Comparison of ENCODE assay signal across 8 cellular contexts in the genomic region with DNA sequence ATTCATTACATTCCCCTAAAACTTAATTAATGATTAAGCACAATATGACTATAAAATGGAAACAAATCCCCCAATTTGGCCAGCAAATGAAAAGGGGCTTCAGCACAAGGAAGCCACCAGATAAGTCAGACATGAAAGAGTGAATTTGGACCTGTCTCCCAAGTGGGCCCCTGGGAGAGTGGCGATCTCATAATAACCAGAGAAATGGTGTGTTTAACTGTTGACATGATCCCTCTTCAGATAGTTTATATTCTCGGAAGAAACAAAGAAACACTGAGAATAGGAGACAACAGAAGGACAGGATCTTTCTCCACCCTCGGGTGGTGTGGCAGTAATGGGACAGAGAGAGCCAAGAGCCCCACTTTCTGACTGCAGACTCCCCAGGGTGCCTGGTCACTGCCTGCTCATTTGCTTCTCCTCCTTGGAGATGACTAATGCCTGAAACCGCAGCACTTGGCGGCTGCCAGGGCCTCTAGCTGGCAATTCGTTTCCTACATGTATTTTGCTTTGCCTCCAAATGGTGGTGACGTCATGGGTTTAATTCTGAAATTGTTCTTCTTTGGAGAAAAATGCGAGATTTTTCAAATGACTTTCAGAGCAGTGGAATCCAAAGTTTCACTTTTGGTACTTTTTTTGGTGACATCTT.
A peak's percentile ranks its signal among the peaks of the same experiment; 100 is the strongest.
DNase-seq lines count a peak whose midpoint lies in the region; ATAC-seq and TF ChIP-seq lines count a peak whose summit lies in the region.

No MANE protein-coding gene starts in this region.

- no peak for TF ChIP-seq CTCF in AG09319 (IDR thresholded peaks at IDR 0.05; ENCODE audit: low read depth, low read length)

- DNase-seq in AG09319 (ENCODE audit: extremely low read depth, low read depth) (peak; percentile 58), HS-27A (ENCODE audit: low read depth) (peak; percentile 27), T1000 (lab: John Stamatoyannopoulos, UW) (peak; percentile 72), hepatic stellate cell (ENCODE audit: low spot score) (peak; percentile 35), D341Med (ENCODE audit: low spot score) (no peak), SHP77 treated with DMSO at 0.1 percent for 48 hours (lab: John Stamatoyannopoulos, UW) (no peak)
- no peak for DNase-seq in activated CD8-positive, alpha-beta memory T cell treated with anti-CD3 and anti-CD28 coated beads, Interleukin-2, amount 50 U/mL, for 48 hours

- ATAC-seq in HG03520 (IDR thresholded peaks at IDR 0.05; ENCODE audit: unreplicated experiment) = no peak

Comparison
In these comparisons a context has a peak if more than half of its experiments do, and no peak if none do; other contexts are left out.
1. DNase-seq: peak in AG09319 (single experiment), HS-27A (single experiment), T1000 (single experiment) and hepatic stellate cell (single experiment); none in D341Med (single experiment), activated CD8-positive, alpha-beta memory T cell treated with anti-CD3 and anti-CD28 coated beads, Interleukin-2, amount 50 U/mL, for 48 hours (single experiment) and SHP77 treated with DMSO at 0.1 percent for 48 hours (single experiment).